In the genomic region with DNA sequence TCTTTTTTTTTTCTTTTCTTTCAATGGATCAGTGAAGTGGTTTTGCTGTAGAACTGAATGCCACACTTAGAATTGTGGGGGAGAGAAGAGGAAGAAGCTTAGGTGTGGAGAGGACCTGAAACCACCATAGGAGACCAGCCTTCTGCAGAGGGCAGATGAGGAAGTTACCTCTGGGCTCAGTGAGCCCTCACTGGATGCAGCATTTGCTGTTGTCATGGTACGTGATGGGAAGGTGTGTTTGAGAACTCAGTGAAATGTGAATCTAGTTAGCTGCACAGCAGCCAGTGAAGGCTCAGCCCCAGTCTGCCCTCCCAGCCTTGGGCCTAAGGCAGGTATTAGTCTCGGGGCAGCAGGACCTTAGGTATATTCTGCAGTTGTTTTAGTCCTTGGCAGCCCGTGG, we compare ENCODE assay signal across 8 cellular contexts. TPM values are rescaled to one million over a fixed set of nuclear protein-coding genes. Genes with fewer than 3 reads are reported as not detected.
A peak's percentile ranks its signal among the peaks of the same experiment; 100 is the strongest.
DNase-seq lines count a peak whose midpoint lies in the region; ATAC-seq lines count a peak whose summit lies in the region.

No MANE protein-coding gene starts in this region.

- DNase-seq in DMS153 treated with DMSO at 0.1 percent for 48 hours (lab: John Stamatoyannopoulos, UW; ENCODE audit: unreplicated experiment) (no peak), HPDE6-E6E7 (ENCODE audit: extremely low spot score) (no peak), NCI-H446 treated with DMSO at 0.1 percent for 48 hours (lab: John Stamatoyannopoulos, UW) (no peak), islet precursor cell (no peak)

- ATAC-seq in GM18502 (IDR thresholded peaks at IDR 0.05; ENCODE audit: poor library complexity, unreplicated experiment) (peak; percentile 100), GM21447 (IDR thresholded peaks at IDR 0.05; ENCODE audit: unreplicated experiment) (peak; percentile 100), HG03558 (IDR thresholded peaks at IDR 0.05; ENCODE audit: extremely low read depth, unreplicated experiment) (peak; percentile 99), esophagus mucosa (peak; percentile 63)

RNA-seq across cellular contexts. Expression of a gene that starts 17.5 kb away (rescaled TPM):
- total RNA-seq in esophagus mucosa: 2.1 TPM
